In the genomic region with DNA sequence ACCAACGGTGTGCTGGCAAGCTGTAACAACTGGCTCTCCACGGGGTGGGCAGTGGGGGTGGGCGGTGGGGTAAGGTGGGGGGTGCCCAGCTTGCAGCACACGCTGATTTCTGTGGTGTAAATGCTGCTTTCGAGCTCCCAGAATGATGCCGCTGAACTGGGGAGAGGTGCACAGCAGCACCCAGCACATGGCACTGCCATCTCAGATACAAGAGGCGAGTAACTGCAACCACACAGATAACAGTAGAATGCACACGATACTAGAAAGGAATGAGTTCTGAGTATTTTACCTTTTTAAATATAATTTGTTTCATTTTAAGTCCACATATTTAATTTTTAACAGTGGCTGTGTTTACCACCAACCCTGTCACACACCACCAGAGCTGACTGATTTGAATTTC, we compare ENCODE assay signal across 14 cellular contexts.
DNase-seq lines count a peak whose midpoint lies in the region; ATAC-seq and TF ChIP-seq lines count a peak whose summit lies in the region.
"Had no signal": no experiment of that assay in that cellular context is flagged by ENCODE, and none has a peak within 500 bp of the region (broad histone marks: within the 10 kb centered on the region; RNA-seq: fewer than 3 reads in every experiment).

No MANE protein-coding gene starts in this region.

- no peak for TF ChIP-seq POLR2A in thyroid gland (IDR thresholded peaks at IDR 0.05)

- H3K36me3 ChIP-seq in thyroid gland: no peaks in the 10 kb centered on the region
- H3K36me3 ChIP-seq: neural progenitor cell had no signal

- H3K27me3 ChIP-seq in thyroid gland: no peaks in the 10 kb centered on the region
- H3K27me3 ChIP-seq: neural progenitor cell had no signal

- ATAC-seq in activated naive CD8-positive, alpha-beta T cell treated with anti-CD3 and anti-CD28 coated beads, Interleukin-2, amount 10 ng/mL, durations not matched to agents 7 days and 5 days (ENCODE audit: low read depth): no peak
- peak; percentile 30 for ATAC-seq in stimulated activated effector memory CD8-positive, alpha-beta T cell treated with anti-CD3 and anti-CD28 coated beads, Interleukin-12 subunit alpha, Interleukin-12 subunit beta, amount 100 ng/mL, for 72 hours
- ATAC-seq in HG03095 (IDR thresholded peaks at IDR 0.05; ENCODE audit: unreplicated experiment): no peak

- 85 to 90% methylated on average over 6 to 8 of the region's 8 CpGs for WGBS in thyroid gland, 2 donors

- intact Hi-C loops in activated naive CD4-positive, alpha-beta T cell treated with anti-CD3 and anti-CD28 coated beads for 36 hours (cut with micrococcal nuclease): loop anchor here (1.0 to 5.0 kb wide), 13 partner anchors 8 to 423 kb away; a partner anchor contains a TSS
- intact Hi-C loops in thyroid gland (cut with DNase I): no loop called here

- peaks cover 80% of the 10 kb centered on the region for H3K4me1 Mint-ChIP-seq in activated naive CD4-positive, alpha-beta T cell treated with anti-CD3 and anti-CD28 coated beads for 36 hours (ENCODE audit: low read depth)
- H3K4me1 Mint-ChIP-seq in IgD-negative memory B cell: peaks cover 62 to 64% (median 64%) of the 10 kb centered on the region in 3 donors
- H3K4me1 Mint-ChIP-seq in activated naive CD8-positive, alpha-beta T cell treated with anti-CD3 and anti-CD28 coated beads, Interleukin-2, amount 10 ng/mL, durations not matched to agents 7 days and 5 days: peaks cover 68% of the 10 kb centered on the region
- H3K4me1 Mint-ChIP-seq in stimulated activated effector memory CD8-positive, alpha-beta T cell treated with anti-CD3 and anti-CD28 coated beads, Interleukin-12 subunit alpha, Interleukin-12 subunit beta, amount 100 ng/mL, for 72 hours: peaks cover 97% of the 10 kb centered on the region

- peak overlapping the region; percentile 39 for H3K4me3 Mint-ChIP-seq in activated naive CD4-positive, alpha-beta T cell treated with anti-CD3 and anti-CD28 coated beads for 36 hours
- peak overlapping the region; percentile 12 to 93 (median 51) for H3K4me3 Mint-ChIP-seq in IgD-negative memory B cell
- peak overlapping the region; percentile 20 for H3K4me3 Mint-ChIP-seq in activated naive CD8-positive, alpha-beta T cell treated with anti-CD3 and anti-CD28 coated beads, Interleukin-2, amount 10 ng/mL, durations not matched to agents 7 days and 5 days
- peak overlapping the region; percentile 63 for H3K4me3 Mint-ChIP-seq in stimulated activated effector memory CD8-positive, alpha-beta T cell treated with anti-CD3 and anti-CD28 coated beads, Interleukin-12 subunit alpha, Interleukin-12 subunit beta, amount 100 ng/mL, for 72 hours
- H3K4me3 Mint-ChIP-seq: HFFc6, neural progenitor cell had no signal

- no peak for DNase-seq in activated naive CD4-positive, alpha-beta T cell treated with anti-CD3 and anti-CD28 coated beads for 36 hours
- no peak for DNase-seq in activated naive CD4-positive, alpha-beta T cell treated with anti-CD3 and anti-CD28 coated beads, Interleukin-2, amount 50 U/mL, for 16 hours
- DNase-seq in activated naive CD8-positive, alpha-beta T cell treated with anti-CD3 and anti-CD28 coated beads, Interleukin-2, amount 10 ng/mL, durations not matched to agents 7 days and 5 days: no peak
- no peak for DNase-seq in stimulated activated effector memory CD8-positive, alpha-beta T cell treated with anti-CD3 and anti-CD28 coated beads, Interleukin-12 subunit alpha, Interleukin-12 subunit beta, amount 100 ng/mL, for 72 hours (ENCODE audit: low spot score in 2 of 2)
- DNase-seq in thyroid gland (no peak), NOMO-1 treated with DMSO at 0.1 percent for 48 hours (lab: John Stamatoyannopoulos, UW; ENCODE audit: unreplicated experiment) (no peak)
- DNase-seq: anterior cingulate cortex, Calu3, HFFc6, NCI-H345, retina had no signal

- H3K9me3 ChIP-seq in thyroid gland: no peaks in the 10 kb centered on the region

- no peak overlapping the region for H3K4me3 ChIP-seq in thyroid gland (replicated peaks in 1 of 3)
- H3K4me3 ChIP-seq: neural progenitor cell had no signal

- H3K36me3 Mint-ChIP-seq in activated naive CD4-positive, alpha-beta T cell treated with anti-CD3 and anti-CD28 coated beads for 36 hours (ENCODE audit: low read depth): peaks cover 57% of the 10 kb centered on the region
- peaks cover 7% of the 10 kb centered on the region for H3K36me3 Mint-ChIP-seq in IgD-negative memory B cell
- peaks cover 54% of the 10 kb centered on the region for H3K36me3 Mint-ChIP-seq in activated naive CD8-positive, alpha-beta T cell treated with anti-CD3 and anti-CD28 coated beads, Interleukin-2, amount 10 ng/mL, durations not matched to agents 7 days and 5 days
- peaks cover 100% of the 10 kb centered on the region for H3K36me3 Mint-ChIP-seq in stimulated activated effector memory CD8-positive, alpha-beta T cell treated with anti-CD3 and anti-CD28 coated beads, Interleukin-12 subunit alpha, Interleukin-12 subunit beta, amount 100 ng/mL, for 72 hours

- peaks cover 16% of the 10 kb centered on the region for H3K9me3 Mint-ChIP-seq in activated naive CD4-positive, alpha-beta T cell treated with anti-CD3 and anti-CD28 coated beads for 36 hours
- H3K9me3 Mint-ChIP-seq in IgD-negative memory B cell: peaks cover 0 to 5% (median 0%) of the 10 kb centered on the region in 3 donors
- H3K9me3 Mint-ChIP-seq in activated naive CD8-positive, alpha-beta T cell treated with anti-CD3 and anti-CD28 coated beads, Interleukin-2, amount 10 ng/mL, durations not matched to agents 7 days and 5 days: no peaks in the 10 kb centered on the region
- peaks cover 6% of the 10 kb centered on the region for H3K9me3 Mint-ChIP-seq in stimulated activated effector memory CD8-positive, alpha-beta T cell treated with anti-CD3 and anti-CD28 coated beads, Interleukin-12 subunit alpha, Interleukin-12 subunit beta, amount 100 ng/mL, for 72 hours

- peaks cover 17 to 31% of the 10 kb centered on the region in 2 donors for H3K4me1 ChIP-seq in thyroid gland

- POLR2A ChIA-PET in activated naive CD8-positive, alpha-beta T cell treated with anti-CD3 and anti-CD28 coated beads, Interleukin-2, amount 10 ng/mL, durations not matched to agents 7 days and 5 days (lab: Charles Lee): no interaction called here

- no peak for TF ChIP-seq CTCF in thyroid gland (IDR thresholded peaks at IDR 0.05)

- peak overlapping the region; percentile 89 for H3K27ac Mint-ChIP-seq in activated naive CD4-positive, alpha-beta T cell treated with anti-CD3 and anti-CD28 coated beads for 36 hours
- H3K27ac Mint-ChIP-seq in IgD-negative memory B cell: peak overlapping the region; percentile 33 to 83 (median 46)
- H3K27ac Mint-ChIP-seq in activated naive CD8-positive, alpha-beta T cell treated with anti-CD3 and anti-CD28 coated beads, Interleukin-2, amount 10 ng/mL, durations not matched to agents 7 days and 5 days: peak overlapping the region; percentile 26
- H3K27ac Mint-ChIP-seq in stimulated activated effector memory CD8-positive, alpha-beta T cell treated with anti-CD3 and anti-CD28 coated beads, Interleukin-12 subunit alpha, Interleukin-12 subunit beta, amount 100 ng/mL, for 72 hours: peak overlapping the region; percentile 95
- H3K27ac Mint-ChIP-seq: HFFc6, neural progenitor cell had no signal

- H3K27me3 Mint-ChIP-seq in activated naive CD4-positive, alpha-beta T cell treated with anti-CD3 and anti-CD28 coated beads for 36 hours (ENCODE audit: low read depth): no peaks in the 10 kb centered on the region
- no peaks in the 10 kb centered on the region for H3K27me3 Mint-ChIP-seq in IgD-negative memory B cell
- no peaks in the 10 kb centered on the region for H3K27me3 Mint-ChIP-seq in activated naive CD8-positive, alpha-beta T cell treated with anti-CD3 and anti-CD28 coated beads, Interleukin-2, amount 10 ng/mL, durations not matched to agents 7 days and 5 days

- CTCF ChIA-PET in activated naive CD4-positive, alpha-beta T cell treated with anti-CD3 and anti-CD28 coated beads for 36 hours (lab: Charles Lee): interaction anchor here (0.8 to 6.9 kb wide), 27 partner anchors 8 to 690 kb away, joined by 3 to 84 read pairs (median 5); a partner anchor contains a TSS

- H3K27ac ChIP-seq in thyroid gland: no peak overlapping the region
- H3K27ac ChIP-seq: neural progenitor cell had no signal

Comparison
In these comparisons a context has a peak if more than half of its experiments do, and no peak if none do; other contexts are left out.
1. H3K27ac Mint-ChIP-seq: peak in every context shown above with its lines; median percentile 95 in stimulated activated effector memory CD8-positive, alpha-beta T cell treated with anti-CD3 and anti-CD28 coated beads, Interleukin-12 subunit alpha, Interleukin-12 subunit beta, amount 100 ng/mL, for 72 hours; 89 in activated naive CD4-positive, alpha-beta T cell treated with anti-CD3 and anti-CD28 coated beads for 36 hours; 46 in IgD-negative memory B cell; 26 in activated naive CD8-positive, alpha-beta T cell treated with anti-CD3 and anti-CD28 coated beads, Interleukin-2, amount 10 ng/mL, durations not matched to agents 7 days and 5 days.